8 cellular contexts compared by ENCODE assay signal in genomic region chr17:82449883-82450356, GRCh38. TPM values are rescaled to one million over a fixed set of nuclear protein-coding genes. Genes with fewer than 3 reads are reported as not detected.
DNase-seq lines count a peak whose midpoint lies in the region; ATAC-seq, FAIRE-seq and TF ChIP-seq lines count a peak whose summit lies in the region.

No MANE protein-coding gene starts in this region.

- CTCF ChIA-PET in OCI-LY7 (lab: Charles Lee; ENCODE audit: unreplicated experiment), result interaction anchor here (1.4 kb wide), 1 partner anchor 99 kb away, joined by 6 read pairs; no protein-coding TSS in a partner anchor
- CTCF ChIA-PET in HepG2 (lab: Yijun Ruan, JAX; ENCODE audit: low intra/inter-chr PET ratio, low total read pairs), result no interaction called here

- H3K9me2 ChIP-seq in OCI-LY7 (ENCODE audit: insufficient read depth, low read length), result no peaks in the 10 kb centered on the region

- H3K9me3 ChIP-seq in OCI-LY7 (ENCODE audit: low read length) (peaks cover 11% of the 10 kb centered on the region; the same call in 1 of the 2 replicates), HepG2 (ENCODE audit: low read length) (no peaks in the 10 kb centered on the region)

- peaks cover 41% of the 10 kb centered on the region for H3K4me1 Mint-ChIP-seq in stimulated activated memory B cell treated with anti-CD40 and anti-IgM and Interleukin-4, amounts not matched to agents 10 μg/mL and 1 μg/mL and 100 μg/mL, for 72 hours

- H3K9ac ChIP-seq in HepG2 (ENCODE audit: insufficient read depth, low read depth, low read length), result peak overlapping the region; percentile 91

- no peak for FAIRE-seq in HepG2 (lab: Jason Lieb, UNC)

- H3K4me1 ChIP-seq in OCI-LY7 (ENCODE audit: insufficient read depth, low read length, poor library complexity, severe bottlenecking) (peaks cover 40% of the 10 kb centered on the region), HepG2 (ENCODE audit: insufficient read depth, low read length) (peaks cover 33% of the 10 kb centered on the region)

- H2AFZ ChIP-seq in OCI-LY7 (ENCODE audit: low read length) (no peak overlapping the region), HepG2 (ENCODE audit: low read length) (no peak overlapping the region)

- H3K36me3 ChIP-seq in OCI-LY7 (ENCODE audit: insufficient read depth, low read length), result peaks cover 41% of the 10 kb centered on the region
- H3K36me3 ChIP-seq in HepG2 (replicated peaks in 1 of 2; ENCODE audit: control insufficient read depth in 1 of 2, insufficient read depth in 2 of 2, low read length in 2 of 2), result no peaks in the 10 kb centered on the region

- peaks cover 22% of the 10 kb centered on the region for H3K36me3 Mint-ChIP-seq in stimulated activated memory B cell treated with anti-CD40 and anti-IgM and Interleukin-4, amounts not matched to agents 10 μg/mL and 1 μg/mL and 100 μg/mL, for 72 hours

- H3K4me3 Mint-ChIP-seq in stimulated activated memory B cell treated with anti-CD40 and anti-IgM and Interleukin-4, amounts not matched to agents 10 μg/mL and 1 μg/mL and 100 μg/mL, for 72 hours, result peak overlapping the region; percentile 91

- H3K9me3 Mint-ChIP-seq in stimulated activated memory B cell treated with anti-CD40 and anti-IgM and Interleukin-4, amounts not matched to agents 10 μg/mL and 1 μg/mL and 100 μg/mL, for 72 hours, result no peaks in the 10 kb centered on the region

- H3K4me2 ChIP-seq in OCI-LY7 (ENCODE audit: low read length) (peak overlapping the region; percentile 83), HepG2 (ENCODE audit: low read depth, low read length) (peak overlapping the region; percentile 80)

- H4K20me1 ChIP-seq in OCI-LY7 (ENCODE audit: insufficient read depth, low read length) (peaks cover 3% of the 10 kb centered on the region), HepG2 (ENCODE audit: insufficient read depth, low read length) (no peaks in the 10 kb centered on the region)

- H3K79me2 ChIP-seq in OCI-LY7 (ENCODE audit: insufficient read depth, low read depth, low read length) (peaks cover 39% of the 10 kb centered on the region), HepG2 (ENCODE audit: insufficient read depth, low read length) (peaks cover 13% of the 10 kb centered on the region)

- POLR2A ChIA-PET in OCI-LY7 (lab: Charles Lee) (interaction anchor here (1.1 to 2.0 kb wide), 6 partner anchors 8 to 57 kb away, joined by 3 to 11 read pairs (median 6); partner anchors contain the start of gene OGFOD3), HepG2 (lab: Yijun Ruan, JAX) (no interaction called here)

- peak overlapping the region; percentile 96 for H3K27ac Mint-ChIP-seq in stimulated activated memory B cell treated with anti-CD40 and anti-IgM and Interleukin-4, amounts not matched to agents 10 μg/mL and 1 μg/mL and 100 μg/mL, for 72 hours

- TF ChIP-seq CTCF in GM12875 (IDR thresholded peaks at IDR 0.05; ENCODE audit: borderline replicate concordance, insufficient read depth, low read depth, low read length), result no peak
- TF ChIP-seq CTCF in OCI-LY7 (conservative IDR thresholded peaks at IDR 0.05; ENCODE audit: low read length), result no peak
- no peak for TF ChIP-seq CTCF in HepG2 (CRISPR knock-in tag; IDR thresholded peaks at IDR 0.05)

- no peak; the same call in 2 of the 3 replicates for ATAC-seq in HepG2
- peak; percentile 61 for ATAC-seq in stimulated activated memory B cell treated with anti-CD40 and anti-IgM and Interleukin-4, amounts not matched to agents 10 μg/mL and 1 μg/mL and 100 μg/mL, for 72 hours
- no peak for ATAC-seq in HG02885 (IDR thresholded peaks at IDR 0.05; ENCODE audit: poor library complexity, unreplicated experiment)

- H3K27ac ChIP-seq in OCI-LY7 (ENCODE audit: low read depth, low read length, poor library complexity, severe bottlenecking), result peak overlapping the region; percentile 98
- peak overlapping the region; percentile 86 for H3K27ac ChIP-seq in angular gyrus (ENCODE audit: low read depth, low read length)
- peak overlapping the region; percentile 66 for H3K27ac ChIP-seq in HepG2 (ENCODE audit: extremely low read length, insufficient read depth, low read length)

- intact Hi-C loops in OCI-LY7 (cut with micrococcal nuclease; ENCODE audit: unreplicated experiment) (loop anchor here (1.0 to 2.0 kb wide), 8 partner anchors 8 to 229 kb away; partner anchors contain the start of genes NARF, TEX19, UTS2R and WDR45B), HepG2 (cut with micrococcal nuclease; ENCODE audit: unreplicated experiment) (loop anchor here (1.0 kb wide), 1 partner anchor 8 kb away; the partner anchor contains the start of gene NARF)

- no peaks in the 10 kb centered on the region for H3K27me3 Mint-ChIP-seq in stimulated activated memory B cell treated with anti-CD40 and anti-IgM and Interleukin-4, amounts not matched to agents 10 μg/mL and 1 μg/mL and 100 μg/mL, for 72 hours

- no peak for TF ChIP-seq RAD21 in HepG2 (CRISPR knock-in tag; IDR thresholded peaks at IDR 0.05)

- H3K4me3 ChIP-seq in GM12875 (ENCODE audit: low read depth, low read length) (peak overlapping the region; percentile 79), OCI-LY7 (ENCODE audit: low read depth, low read length, poor library complexity, severe bottlenecking) (peak overlapping the region; percentile 80), HepG2 (replicated peaks in 1 of 3; ENCODE audit: insufficient read depth in 1 of 3, low read depth in 2 of 3, low read length in 3 of 3) (peak overlapping the region; percentile 73 to 98 (median 82))

- in situ Hi-C loops in HepG2 (cut with HindIII; ENCODE audit: extremely low pct_ligation_motif_present, low pct_unique_long_range_greater_than_20kb), result no loop called here

- BruUV-seq in OCI-LY7 (replicated peaks; lab: Mats Ljungman, UMichigan), result TSS peak; percentile 63
- TSS peak; percentile 85 for BruUV-seq in HepG2 (replicated peaks; lab: Mats Ljungman, UMichigan)

- no peak for TF ChIP-seq POLR2A in HepG2 (IDR thresholded peaks at IDR 0.05; ENCODE audit: insufficient read depth in 1 of 2, low read depth in 2 of 2, low read length in 2 of 2)

- H3K27me3 ChIP-seq in HepG2 (ENCODE audit: control insufficient read depth in 1 of 2, insufficient read depth in 2 of 2, low read length in 2 of 2), result no peaks in the 10 kb centered on the region

- 29% methylated on average over 18 of the region's 18 CpGs for WGBS in HepG2 (ENCODE audit: low lambda C conversion rate)

- TF ChIP-seq EP300 in HepG2 (IDR thresholded peaks at IDR 0.05; ENCODE audit: low read depth in 2 of 2, low read length in 2 of 2) (no peak), HepG2 (CRISPR knock-in tag; IDR thresholded peaks at IDR 0.05; ENCODE audit: borderline replicate concordance) (no peak)

- DNase-seq in OCI-LY7 (ENCODE audit: low spot score) (no peak), HepG2 (ENCODE audit: low spot score) (no peak), cortex of kidney (lab: John Stamatoyannopoulos, UW) (no peak), amniotic stem cell (lab: John Stamatoyannopoulos, UW) (no peak)

RNA-seq across cellular contexts. Expression of gene CYBC1, which starts 0.6 kb away (rescaled TPM):
- 424 and 470 TPM in 2 replicates for total RNA-seq in OCI-LY7 (2014; rRNA removed; shearing (Covaris generic))
- total RNA-seq in OCI-LY7 (2022) (679 and 701 TPM in 2 replicates), HepG2 (2016; rRNA removed; fragmentation: Illumina TruSeq; extraction: Trizol) (27.1 and 43.4 TPM in 2 replicates)
- 72.9 and 78.4 TPM in 2 replicates for total RNA-seq in HepG2 (2016; cell fraction: cytosol; rRNA removed; fragmentation: Illumina TruSeq; extraction: Trizol; ENCODE audit: low read depth)
- total RNA-seq in HepG2 (2016; cell fraction: insoluble cytoplasmic fraction; rRNA removed; fragmentation: Illumina TruSeq; extraction: Trizol), result 23.7 and 43.2 TPM in 2 replicates
- 74.7 and 83.2 TPM in 2 replicates for total RNA-seq in HepG2 (2016; cell fraction: membrane; rRNA removed; fragmentation: Illumina TruSeq; extraction: Trizol)
- 38.5 and 40.4 TPM in 2 replicates for total RNA-seq in HepG2 (2016; cell fraction: nucleus; rRNA removed; fragmentation: Illumina TruSeq; extraction: Trizol)
- 44.1 and 56.8 TPM in 2 replicates for polyA plus RNA-seq in HepG2 (2011; rRNA removed)
- 43.1 and 61.0 TPM in 2 replicates for polyA plus RNA-seq in HepG2 (2011; cell fraction: cytosol; rRNA removed)
- polyA plus RNA-seq in HepG2 (2011; cell fraction: nucleus; rRNA removed), result 170 and 187 TPM in 2 replicates
- 22.9 and 33.5 TPM in 2 replicates for polyA plus RNA-seq in HepG2 (2012)
- polyA plus RNA-seq in HepG2 (2016; cell fraction: cytosol; fragmentation: Illumina TruSeq; extraction: Trizol; ENCODE audit: low read depth), result 7.9 and 8.6 TPM in 2 replicates
- polyA plus RNA-seq in HepG2 (2016; cell fraction: insoluble cytoplasmic fraction; fragmentation: Illumina TruSeq; extraction: Trizol; ENCODE audit: low read depth), result 17.6 and 23.7 TPM in 2 replicates
- 13.1 and 13.7 TPM in 2 replicates for polyA plus RNA-seq in HepG2 (2016; cell fraction: membrane; fragmentation: Illumina TruSeq; extraction: Trizol; ENCODE audit: low read depth)
- 99.7 and 100 TPM in 2 replicates for polyA plus RNA-seq in HepG2 (2016; cell fraction: nucleus; fragmentation: Illumina TruSeq; extraction: Trizol; ENCODE audit: insufficient read depth, low read depth)
- 44.8 and 70.0 TPM in 2 replicates for polyA minus RNA-seq in HepG2 (2011; rRNA and poly(A)+ RNA removed; ENCODE audit: low replicate concordance)
- 34.6 and 36.4 TPM in 2 replicates for polyA minus RNA-seq in HepG2 (2011; cell fraction: cytosol; rRNA and poly(A)+ RNA removed)
- 46.0 and 49.1 TPM in 2 replicates for polyA minus RNA-seq in HepG2 (2011; cell fraction: nucleus; rRNA and poly(A)+ RNA removed)

RNA-seq across cellular contexts. Expression of gene NARF, which starts 8.6 kb away (rescaled TPM):
- 75.0 and 82.5 TPM in 2 replicates for total RNA-seq in OCI-LY7 (2014; rRNA removed; shearing (Covaris generic))
- total RNA-seq in OCI-LY7 (2022), result 148 and 151 TPM in 2 replicates
- 61.1 and 69.8 TPM in 2 replicates for total RNA-seq in HepG2 (2016; rRNA removed; fragmentation: Illumina TruSeq; extraction: Trizol)
- total RNA-seq in HepG2 (2016; cell fraction: cytosol; rRNA removed; fragmentation: Illumina TruSeq; extraction: Trizol; ENCODE audit: low read depth), result 34.2 and 37.8 TPM in 2 replicates
- 63.6 and 70.0 TPM in 2 replicates for total RNA-seq in HepG2 (2016; cell fraction: insoluble cytoplasmic fraction; rRNA removed; fragmentation: Illumina TruSeq; extraction: Trizol)
- total RNA-seq in HepG2 (2016; cell fraction: membrane; rRNA removed; fragmentation: Illumina TruSeq; extraction: Trizol), result 62.0 and 64.0 TPM in 2 replicates
- total RNA-seq in HepG2 (2016; cell fraction: nucleus; rRNA removed; fragmentation: Illumina TruSeq; extraction: Trizol), result 32.3 and 41.4 TPM in 2 replicates
- polyA plus RNA-seq in HepG2 (2011; rRNA removed), result 137 and 144 TPM in 2 replicates
- 155 and 177 TPM in 2 replicates for polyA plus RNA-seq in HepG2 (2011; cell fraction: cytosol; rRNA removed)
- polyA plus RNA-seq in HepG2 (2011; cell fraction: nucleus; rRNA removed), result 165 and 174 TPM in 2 replicates
- 79.6 and 111 TPM in 2 replicates for polyA plus RNA-seq in HepG2 (2012)
- polyA plus RNA-seq in HepG2 (2016; cell fraction: cytosol; fragmentation: Illumina TruSeq; extraction: Trizol; ENCODE audit: low read depth), result 46.7 and 48.3 TPM in 2 replicates
- polyA plus RNA-seq in HepG2 (2016; cell fraction: insoluble cytoplasmic fraction; fragmentation: Illumina TruSeq; extraction: Trizol; ENCODE audit: low read depth), result 78.0 and 81.9 TPM in 2 replicates
- 47.5 and 59.5 TPM in 2 replicates for polyA plus RNA-seq in HepG2 (2016; cell fraction: membrane; fragmentation: Illumina TruSeq; extraction: Trizol; ENCODE audit: low read depth)
- polyA plus RNA-seq in HepG2 (2016; cell fraction: nucleus; fragmentation: Illumina TruSeq; extraction: Trizol; ENCODE audit: insufficient read depth, low read depth), result 89.0 and 97.4 TPM in 2 replicates
- 42.5 and 59.2 TPM in 2 replicates for polyA minus RNA-seq in HepG2 (2011; rRNA and poly(A)+ RNA removed; ENCODE audit: low replicate concordance)
- 31.3 and 38.9 TPM in 2 replicates for polyA minus RNA-seq in HepG2 (2011; cell fraction: cytosol; rRNA and poly(A)+ RNA removed)
- polyA minus RNA-seq in HepG2 (2011; cell fraction: nucleus; rRNA and poly(A)+ RNA removed), result 31.5 and 44.4 TPM in 2 replicates

RNA-seq across cellular contexts. Expression of gene OGFOD3, which starts 31.5 kb away (rescaled TPM):
- total RNA-seq in OCI-LY7 (2014; rRNA removed; shearing (Covaris generic)), result 46.9 and 55.6 TPM in 2 replicates
- total RNA-seq in OCI-LY7 (2022) (65.2 and 80.8 TPM in 2 replicates), HepG2 (2016; rRNA removed; fragmentation: Illumina TruSeq; extraction: Trizol) (19.3 and 42.1 TPM in 2 replicates)
- 44.1 and 48.5 TPM in 2 replicates for total RNA-seq in HepG2 (2016; cell fraction: cytosol; rRNA removed; fragmentation: Illumina TruSeq; extraction: Trizol; ENCODE audit: low read depth)
- 18.4 and 43.0 TPM in 2 replicates for total RNA-seq in HepG2 (2016; cell fraction: insoluble cytoplasmic fraction; rRNA removed; fragmentation: Illumina TruSeq; extraction: Trizol)
- total RNA-seq in HepG2 (2016; cell fraction: membrane; rRNA removed; fragmentation: Illumina TruSeq; extraction: Trizol), result 47.3 and 50.8 TPM in 2 replicates
- 29.1 and 32.9 TPM in 2 replicates for total RNA-seq in HepG2 (2016; cell fraction: nucleus; rRNA removed; fragmentation: Illumina TruSeq; extraction: Trizol)
- polyA plus RNA-seq in HepG2 (2011; rRNA removed), result 40.0 and 48.0 TPM in 2 replicates
- polyA plus RNA-seq in HepG2 (2011; cell fraction: cytosol; rRNA removed), result 45.1 and 55.2 TPM in 2 replicates
- 42.8 and 53.8 TPM in 2 replicates for polyA plus RNA-seq in HepG2 (2011; cell fraction: nucleus; rRNA removed)
- polyA plus RNA-seq in HepG2 (2012), result 30.1 and 30.6 TPM in 2 replicates
- polyA plus RNA-seq in HepG2 (2016; cell fraction: cytosol; fragmentation: Illumina TruSeq; extraction: Trizol; ENCODE audit: low read depth), result 22.8 and 30.9 TPM in 2 replicates
- polyA plus RNA-seq in HepG2 (2016; cell fraction: insoluble cytoplasmic fraction; fragmentation: Illumina TruSeq; extraction: Trizol; ENCODE audit: low read depth), result 20.3 and 20.6 TPM in 2 replicates
- polyA plus RNA-seq in HepG2 (2016; cell fraction: membrane; fragmentation: Illumina TruSeq; extraction: Trizol; ENCODE audit: low read depth), result 24.3 and 28.8 TPM in 2 replicates
- 57.8 and 59.9 TPM in 2 replicates for polyA plus RNA-seq in HepG2 (2016; cell fraction: nucleus; fragmentation: Illumina TruSeq; extraction: Trizol; ENCODE audit: insufficient read depth, low read depth)
- polyA minus RNA-seq in HepG2 (2011; rRNA and poly(A)+ RNA removed; ENCODE audit: low replicate concordance), result 17.2 and 64.0 TPM in 2 replicates
- polyA minus RNA-seq in HepG2 (2011; cell fraction: cytosol; rRNA and poly(A)+ RNA removed), result 31.0 and 31.1 TPM in 2 replicates
- 16.2 and 18.9 TPM in 2 replicates for polyA minus RNA-seq in HepG2 (2011; cell fraction: nucleus; rRNA and poly(A)+ RNA removed)

RNA-seq across cellular contexts. Expression of gene HEXD, which starts 31.8 kb away (rescaled TPM):
- total RNA-seq in OCI-LY7 (2014; rRNA removed; shearing (Covaris generic)), result 88.8 and 93.2 TPM in 2 replicates
- 87.9 and 94.7 TPM in 2 replicates for total RNA-seq in OCI-LY7 (2022)
- total RNA-seq in HepG2 (2016; rRNA removed; fragmentation: Illumina TruSeq; extraction: Trizol), result 12.4 and 22.3 TPM in 2 replicates
- total RNA-seq in HepG2 (2016; cell fraction: cytosol; rRNA removed; fragmentation: Illumina TruSeq; extraction: Trizol; ENCODE audit: low read depth), result 6.5 and 7.4 TPM in 2 replicates
- 9.5 and 21.5 TPM in 2 replicates for total RNA-seq in HepG2 (2016; cell fraction: insoluble cytoplasmic fraction; rRNA removed; fragmentation: Illumina TruSeq; extraction: Trizol)
- total RNA-seq in HepG2 (2016; cell fraction: membrane; rRNA removed; fragmentation: Illumina TruSeq; extraction: Trizol), result 8.1 and 9.0 TPM in 2 replicates
- 22.1 and 27.5 TPM in 2 replicates for total RNA-seq in HepG2 (2016; cell fraction: nucleus; rRNA removed; fragmentation: Illumina TruSeq; extraction: Trizol)
- polyA plus RNA-seq in HepG2 (2011; rRNA removed), result 41.8 and 63.2 TPM in 2 replicates
- polyA plus RNA-seq in HepG2 (2011; cell fraction: cytosol; rRNA removed), result 20.9 and 28.4 TPM in 2 replicates
- 726 and 860 TPM in 2 replicates for polyA plus RNA-seq in HepG2 (2011; cell fraction: nucleus; rRNA removed)
- polyA plus RNA-seq in HepG2 (2012), result 33.2 and 40.0 TPM in 2 replicates
- 5.4 and 7.5 TPM in 2 replicates for polyA plus RNA-seq in HepG2 (2016; cell fraction: cytosol; fragmentation: Illumina TruSeq; extraction: Trizol; ENCODE audit: low read depth)
- 16.9 and 19.6 TPM in 2 replicates for polyA plus RNA-seq in HepG2 (2016; cell fraction: insoluble cytoplasmic fraction; fragmentation: Illumina TruSeq; extraction: Trizol; ENCODE audit: low read depth)
- 6.9 and 9.6 TPM in 2 replicates for polyA plus RNA-seq in HepG2 (2016; cell fraction: membrane; fragmentation: Illumina TruSeq; extraction: Trizol; ENCODE audit: low read depth)
- polyA plus RNA-seq in HepG2 (2016; cell fraction: nucleus; fragmentation: Illumina TruSeq; extraction: Trizol; ENCODE audit: insufficient read depth, low read depth), result 83.7 and 89.3 TPM in 2 replicates
- 14.8 and 25.5 TPM in 2 replicates for polyA minus RNA-seq in HepG2 (2011; rRNA and poly(A)+ RNA removed; ENCODE audit: low replicate concordance)
- polyA minus RNA-seq in HepG2 (2011; cell fraction: cytosol; rRNA and poly(A)+ RNA removed), result 12.8 and 13.5 TPM in 2 replicates
- 52.1 and 55.8 TPM in 2 replicates for polyA minus RNA-seq in HepG2 (2011; cell fraction: nucleus; rRNA and poly(A)+ RNA removed)

Comparison
In these comparisons a context has a peak if more than half of its experiments do, and no peak if none do; other contexts are left out.
1. RNA of gene CYBC1, which starts 0.6 kb away (total RNA-seq): 424 to 701 TPM in OCI-LY7; 23.7 to 83.2 TPM in HepG2; every median in the first group is over 4 times any median in the second.
2. Peak in every context shown above with its lines, with median percentiles within 50 percentile points of each other: H3K4me3 ChIP-seq and H3K27ac ChIP-seq.